20 cellular contexts compared by ENCODE assay signal in genomic region chr15:68325721-68326120, GRCh38.
"Had no signal": no experiment of that assay in that cellular context is flagged by ENCODE, and none has a peak within 500 bp of the region (broad histone marks: within the 10 kb centered on the region; RNA-seq: fewer than 3 reads in every experiment).

No MANE protein-coding gene starts in this region.

- H3K4me3 Mint-ChIP-seq: activated naive CD8-positive, alpha-beta T cell treated with anti-CD3 and anti-CD28 coated beads for 36 hours; activated T-cell treated with anti-CD3 and anti-CD28 coated beads, Interleukin-2, amount 50 U/mL, for 4 hours; stimulated activated naive CD8-positive, alpha-beta T cell treated with anti-CD3 and anti-CD28 coated beads, Interleukin-15, Interleukin-2, amounts not matched to agents 100 ng/mL and 50 ng/mL, for 24 hours had no signal

- H3K9me3 Mint-ChIP-seq: activated naive CD8-positive, alpha-beta T cell treated with anti-CD3 and anti-CD28 coated beads for 36 hours; activated T-cell treated with anti-CD3 and anti-CD28 coated beads, Interleukin-2, amount 50 U/mL, for 4 hours; naive thymus-derived CD8-positive, alpha-beta T cell; stimulated activated naive CD8-positive, alpha-beta T cell treated with anti-CD3 and anti-CD28 coated beads, Interleukin-15, Interleukin-2, amounts not matched to agents 100 ng/mL and 50 ng/mL, for 24 hours had no signal

- H3K27me3 Mint-ChIP-seq: activated naive CD8-positive, alpha-beta T cell treated with anti-CD3 and anti-CD28 coated beads for 36 hours had no signal

- ATAC-seq: activated T-cell treated with anti-CD3 and anti-CD28 coated beads, Interleukin-2, amount 50 U/mL, for 4 hours; naive thymus-derived CD8-positive, alpha-beta T cell had no signal

- H3K27ac Mint-ChIP-seq: activated naive CD8-positive, alpha-beta T cell treated with anti-CD3 and anti-CD28 coated beads for 36 hours; stimulated activated naive CD8-positive, alpha-beta T cell treated with anti-CD3 and anti-CD28 coated beads, Interleukin-15, Interleukin-2, amounts not matched to agents 100 ng/mL and 50 ng/mL, for 24 hours had no signal

- H3K36me3 Mint-ChIP-seq: activated naive CD8-positive, alpha-beta T cell treated with anti-CD3 and anti-CD28 coated beads for 36 hours; naive thymus-derived CD8-positive, alpha-beta T cell had no signal

- H3K27ac ChIP-seq: brain microvascular endothelial cell, epithelial cell of prostate, left ventricle myocardium inferior, neutrophil, right atrium auricular region, suprapubic skin, upper lobe of right lung had no signal

- DNase-seq: activated CD4-positive, alpha-beta T cell treated with anti-CD3 and anti-CD28 coated beads, Interleukin-2, amount 50 U/mL, for 48 hours; activated CD4-positive, CD25-positive, alpha-beta regulatory T cell treated with anti-CD3 and anti-CD28 coated beads, Interleukin-2, amount 50 U/mL, for 72 hours; activated effector memory CD4-positive, alpha-beta T cell treated with anti-CD3 and anti-CD28 coated beads, Interleukin-2, amount 50 U/mL, for 16 hours; activated naive CD8-positive, alpha-beta T cell treated with anti-CD3 and anti-CD28 coated beads for 36 hours; activated T-cell treated with anti-CD3 and anti-CD28 coated beads, Interleukin-2, amount 50 U/mL, for 4 hours; amygdala; brain microvascular endothelial cell; cerebellar nuclear complex; foreskin melanocyte; left ventricle myocardium inferior; naive thymus-derived CD8-positive, alpha-beta T cell; small intestine; stimulated activated CD4-positive, alpha-beta T cell treated with anti-CD3 and anti-CD28 coated beads, Interleukin-4, amount 100 ng/mL, for 24 hours; stimulated activated CD8-positive, alpha-beta memory T cell treated with anti-CD3 and anti-CD28 coated beads, Interleukin-4, amount 100 ng/mL, for 48 hours; upper lobe of right lung had no signal

- H3K4me3 ChIP-seq: left ventricle myocardium inferior, right atrium auricular region, suprapubic skin, upper lobe of right lung had no signal
